In the genomic region with DNA sequence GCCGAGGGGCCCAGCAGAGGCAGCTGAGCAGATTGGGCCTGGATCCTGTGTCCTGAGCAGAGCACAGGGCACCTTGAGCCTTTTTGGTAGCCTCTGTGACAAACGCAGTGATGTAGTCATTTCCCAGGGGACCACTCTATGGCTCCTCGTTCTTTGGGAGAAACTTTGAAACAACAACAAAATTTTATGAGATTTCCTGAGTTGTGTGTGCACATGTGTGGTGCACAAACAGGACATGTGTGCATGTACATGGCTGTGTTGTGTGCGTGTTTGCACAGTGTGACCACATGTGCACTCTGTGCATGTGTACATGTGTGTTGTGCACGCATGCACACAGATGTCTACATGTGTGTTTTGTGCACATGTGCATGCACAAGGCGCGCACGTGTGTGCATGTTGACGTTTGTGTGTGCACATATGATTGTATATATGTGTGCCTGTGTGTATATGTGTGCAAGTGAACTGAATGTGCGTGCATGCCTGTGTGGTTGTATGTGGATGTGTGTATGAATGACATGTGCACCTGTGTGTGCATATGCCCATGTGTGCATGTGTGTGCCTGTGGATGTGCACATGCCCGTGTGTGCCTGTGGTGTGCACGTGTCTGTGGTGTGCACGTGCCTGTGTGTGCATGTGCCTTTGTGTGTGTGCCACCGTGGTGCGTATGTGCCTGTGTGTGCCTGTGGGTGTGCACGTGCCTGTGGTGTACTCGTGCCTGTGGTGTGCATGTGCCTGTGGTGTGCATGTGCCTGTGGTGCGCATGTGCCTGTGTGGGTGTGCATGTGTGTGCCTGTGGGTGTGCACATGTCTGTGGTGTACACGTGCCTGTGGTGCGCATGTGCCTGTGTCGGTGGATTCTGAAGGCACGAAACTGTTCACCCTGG, we compare ENCODE assay signal across 21 cellular contexts.
DNase-seq lines count a peak whose midpoint lies in the region; ATAC-seq, FAIRE-seq and TF ChIP-seq lines count a peak whose summit lies in the region.
"Had no signal": no experiment of that assay in that cellular context is flagged by ENCODE, and none has a peak within 500 bp of the region (broad histone marks: within the 10 kb centered on the region; RNA-seq: fewer than 3 reads in every experiment).

No MANE protein-coding gene starts in this region.

- DNase-seq in Peyer's patch (peak; percentile 9 to 41 (median 22)), kidney (peak; percentile 29), posterior vena cava (ENCODE audit: low spot score) (peak; percentile 55), superior temporal gyrus (ENCODE audit: extremely low spot score) (no peak), NCI-H2227 (lab: John Stamatoyannopoulos, UW; ENCODE audit: unreplicated experiment) (no peak), SK-N-DZ (ENCODE audit: low spot score) (no peak)
- DNase-seq: activated CD4-positive, alpha-beta T cell treated with anti-CD3 and anti-CD28 coated beads, Interleukin-2, amount 50 U/mL, for 4 hours; brain microvascular endothelial cell; DMS79 treated with DMSO at 0.1 percent for 48 hours; left cardiac atrium; NCI-H1417 treated with DMSO at 0.1 percent for 48 hours; NCI-H526 treated with DMSO at 0.1 percent for 48 hours; retina; thyroid gland; WERI-Rb-1 had no signal

- H3K27ac Mint-ChIP-seq in brain = peak overlapping the region in 3 of 5 experiments; percentile 3 to 42 (median 15)

- H3K4me1 Mint-ChIP-seq in brain = peaks cover 4% of the 10 kb centered on the region
- H3K4me1 Mint-ChIP-seq: CD8-positive, alpha-beta memory T cell had no signal

- H3K36me3 Mint-ChIP-seq in brain = peaks cover 36% of the 10 kb centered on the region
- H3K36me3 Mint-ChIP-seq: CD8-positive, alpha-beta memory T cell had no signal

- peaks cover 3% of the 10 kb centered on the region for H3K27me3 Mint-ChIP-seq in brain

- FAIRE-seq in kidney (lab: Jason Lieb, UNC) = no peak

- H3K4me1 ChIP-seq in Peyer's patch (no peaks in the 10 kb centered on the region), kidney (ENCODE audit: control insufficient read depth in 1 of 2, insufficient read depth in 1 of 2, low read depth in 1 of 2, low read length in 2 of 2) (no peaks in the 10 kb centered on the region)
- H3K4me1 ChIP-seq: gastroesophageal sphincter, thyroid gland had no signal

- H3K4me3 ChIP-seq in Peyer's patch = no peak overlapping the region
- no peak overlapping the region for H3K4me3 ChIP-seq in kidney (ENCODE audit: low read length in 2 of 2)
- H3K4me3 ChIP-seq: gastroesophageal sphincter, thyroid gland had no signal

- TF ChIP-seq POLR2A in Peyer's patch (IDR thresholded peaks at IDR 0.05) = no peak

- H3K4me3 Mint-ChIP-seq in brain = no peak overlapping the region
- H3K4me3 Mint-ChIP-seq: CD8-positive, alpha-beta memory T cell had no signal

- intact Hi-C loops in kidney (cut with DNase I) = no loop called here
- intact Hi-C loops in posterior vena cava (cut with DNase I) = no loop called here

- H3K9me3 ChIP-seq in Peyer's patch (no peaks in the 10 kb centered on the region), kidney (ENCODE audit: control insufficient read depth in 1 of 2, low read length in 2 of 2) (no peaks in the 10 kb centered on the region)
- H3K9me3 ChIP-seq: gastroesophageal sphincter, neutrophil, thyroid gland had no signal

- no peak overlapping the region for H3K9ac ChIP-seq in kidney (ENCODE audit: low read length in 2 of 2)

- H3K27ac ChIP-seq in Peyer's patch (no peak overlapping the region), kidney (ENCODE audit: low read depth in 2 of 2, low read length in 2 of 2) (no peak overlapping the region)
- H3K27ac ChIP-seq: brain microvascular endothelial cell, gastroesophageal sphincter, neutrophil, thyroid gland, WERI-Rb-1 had no signal

- no peak for ATAC-seq in GM19452 (IDR thresholded peaks at IDR 0.05; ENCODE audit: unreplicated experiment)
- ATAC-seq: esophagus mucosa, gastroesophageal sphincter had no signal

- peaks cover 0 to 2% (median 0%) of the 10 kb centered on the region in 5 experiments for H3K9me3 Mint-ChIP-seq in brain
- H3K9me3 Mint-ChIP-seq: CD8-positive, alpha-beta memory T cell had no signal

- H3K36me3 ChIP-seq in Peyer's patch (no peaks in the 10 kb centered on the region), kidney (ENCODE audit: control insufficient read depth in 1 of 2, insufficient read depth in 2 of 2, low read length in 2 of 2) (no peaks in the 10 kb centered on the region)
- H3K36me3 ChIP-seq: brain microvascular endothelial cell, gastroesophageal sphincter, neutrophil, thyroid gland, WERI-Rb-1 had no signal

- TF ChIP-seq CTCF in Peyer's patch (IDR thresholded peaks at IDR 0.05) = no peak
- TF ChIP-seq CTCF in brain (conservative IDR thresholded peaks at IDR 0.05) = no peak
- no peak for TF ChIP-seq CTCF in kidney (IDR thresholded peaks at IDR 0.05; ENCODE audit: borderline replicate concordance, extremely low read depth, insufficient read depth)

- H3K27me3 ChIP-seq in Peyer's patch = no peaks in the 10 kb centered on the region
- H3K27me3 ChIP-seq: brain microvascular endothelial cell, neutrophil, thyroid gland had no signal

Comparison
In these comparisons a context has a peak if more than half of its experiments do, and no peak if none do; other contexts are left out.
1. DNase-seq: peak in Peyer's patch (3 of 3), kidney (single experiment) and posterior vena cava (single experiment); none in superior temporal gyrus (single experiment), NCI-H2227 (single experiment) and SK-N-DZ (single experiment).